ENCODE assay signal across 8 cellular contexts in the genomic region with DNA sequence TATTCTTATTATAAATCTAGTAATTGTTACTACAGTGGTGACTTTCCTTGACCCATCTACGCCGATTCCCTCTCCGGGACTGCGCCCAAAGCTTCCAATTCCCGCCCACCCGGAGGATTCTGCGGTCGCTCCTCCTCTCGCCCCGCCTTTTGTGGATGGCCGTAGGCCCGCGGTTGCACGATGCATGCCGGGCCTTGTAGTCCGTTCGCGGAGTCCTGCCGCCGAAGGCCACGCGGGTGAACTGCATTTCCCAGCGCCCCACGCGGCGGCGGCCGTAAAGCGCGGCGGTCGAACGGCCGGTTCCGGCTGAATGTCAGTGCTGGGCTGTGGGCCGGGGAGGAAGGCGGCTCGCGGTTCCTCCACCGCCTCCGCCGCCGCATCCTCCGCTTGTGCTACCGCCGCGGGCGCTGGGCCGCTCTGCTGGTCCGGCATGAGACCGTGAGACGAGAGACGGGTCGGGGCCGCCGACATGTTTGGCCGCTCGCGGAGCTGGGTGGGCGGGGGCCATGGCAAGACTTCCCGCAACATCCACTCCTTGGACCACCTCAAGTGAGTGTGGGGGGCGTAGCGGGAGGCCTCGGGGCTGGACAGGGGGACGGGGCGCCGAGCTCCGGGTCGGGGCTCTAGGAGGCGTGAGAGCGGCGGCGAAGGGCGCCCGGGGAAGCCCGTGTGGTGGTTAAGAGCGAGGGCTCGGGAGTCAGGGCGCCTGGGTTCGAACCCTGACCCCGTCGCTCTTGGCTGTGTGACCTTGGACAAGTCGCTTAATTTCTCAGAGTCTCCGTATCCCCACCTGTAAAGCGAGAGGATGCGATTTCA. TPM values are rescaled to one million over a fixed set of nuclear protein-coding genes. Genes with fewer than 3 reads are reported as not detected.
DNase-seq lines count a peak whose midpoint lies in the region; ATAC-seq and TF ChIP-seq lines count a peak whose summit lies in the region.

TSS of gene CLEC16A (plus strand) at position 316 of the 816 bp plus-strand sequence. CDS start at position 470, 154 bp downstream.

- peak; percentile 65 for ATAC-seq in HG02763 (IDR thresholded peaks at IDR 0.05; ENCODE audit: unreplicated experiment)
- ATAC-seq in activated naive CD8-positive, alpha-beta T cell treated with anti-CD3 and anti-CD28 coated beads, Interleukin-2, amount 10 ng/mL, durations not matched to agents 7 days and 5 days (ENCODE audit: low read depth) = peak; percentile 68
- peak; percentile 89 for ATAC-seq in Right ventricle myocardium inferior

- POLR2A ChIA-PET in activated naive CD8-positive, alpha-beta T cell treated with anti-CD3 and anti-CD28 coated beads, Interleukin-2, amount 10 ng/mL, durations not matched to agents 7 days and 5 days (lab: Charles Lee) = interaction anchor here (0.7 to 2.0 kb wide), 4 partner anchors 10 to 311 kb away, joined by 3 to 8 read pairs (median 6); partner anchors contain the start of genes NUBP1 and SOCS1

- H3K27ac Mint-ChIP-seq in activated naive CD8-positive, alpha-beta T cell treated with anti-CD3 and anti-CD28 coated beads, Interleukin-2, amount 10 ng/mL, durations not matched to agents 7 days and 5 days = peak within 1 kb of the TSS; percentile 87

- TF ChIP-seq POLR2A in ovary (IDR thresholded peaks at IDR 0.05) = no peak

- H3K36me3 ChIP-seq in ovary = no peaks in the 10 kb centered on the region
- no peaks in the 10 kb centered on the region for H3K36me3 ChIP-seq in thymus (ENCODE audit: control insufficient read depth, insufficient read depth)

- H3K9me3 ChIP-seq in ovary (no peaks in the 10 kb centered on the region), thymus (ENCODE audit: control insufficient read depth) (no peaks in the 10 kb centered on the region)

- H3K36me3 Mint-ChIP-seq in activated naive CD8-positive, alpha-beta T cell treated with anti-CD3 and anti-CD28 coated beads, Interleukin-2, amount 10 ng/mL, durations not matched to agents 7 days and 5 days = peaks cover 3% of the 10 kb centered on the region

- TF ChIP-seq CTCF in GM12875 (IDR thresholded peaks at IDR 0.05; ENCODE audit: borderline replicate concordance, insufficient read depth, low read depth, low read length) (no peak), ovary (IDR thresholded peaks at IDR 0.05) (peak in 2 of 3 donors; percentile 15 to 70)

- no peaks in the 10 kb centered on the region for H3K27me3 Mint-ChIP-seq in activated naive CD8-positive, alpha-beta T cell treated with anti-CD3 and anti-CD28 coated beads, Interleukin-2, amount 10 ng/mL, durations not matched to agents 7 days and 5 days

- H3K9me3 Mint-ChIP-seq in activated naive CD8-positive, alpha-beta T cell treated with anti-CD3 and anti-CD28 coated beads, Interleukin-2, amount 10 ng/mL, durations not matched to agents 7 days and 5 days = no peaks in the 10 kb centered on the region

- 0% methylated on average over 68 to 86 of the region's 86 CpGs for WGBS in ovary, 3 donors
- under 1% methylated on average over 86 of the region's 86 CpGs for WGBS in thymus

- H3K4me3 ChIP-seq in GM12875 (ENCODE audit: low read depth, low read length) (peak within 1 kb of the TSS; percentile 80), ovary (peak within 1 kb of the TSS; percentile 78), thymus (ENCODE audit: low read length) (peak within 1 kb of the TSS; percentile 93)

- TF ChIP-seq EP300 in ovary (IDR thresholded peaks at IDR 0.05) = no peak

- H3K27ac ChIP-seq in ovary = peak within 1 kb of the TSS in 1 of 2 donors; percentile 10
- H3K27ac ChIP-seq in thymus (ENCODE audit: low read depth) = peak within 1 kb of the TSS; percentile 72

- peaks cover 52% of the 10 kb centered on the region for H3K4me1 Mint-ChIP-seq in activated naive CD8-positive, alpha-beta T cell treated with anti-CD3 and anti-CD28 coated beads, Interleukin-2, amount 10 ng/mL, durations not matched to agents 7 days and 5 days

- intact Hi-C loops in Right ventricle myocardium inferior (cut with DNase I) = loop anchor here (5.0 kb wide), 1 partner anchor 202 kb away; the partner anchor contains the start of gene NUBP1
- intact Hi-C loops in ovary (cut with DNase I) = no loop called here

- peak; percentile 53 for DNase-seq in NCI-H1417 treated with DMSO at 0.1 percent for 48 hours (lab: John Stamatoyannopoulos, UW)
- DNase-seq in SW 1271 (lab: John Stamatoyannopoulos, UW) = peak; percentile 70 to 79
- DNase-seq in activated naive CD8-positive, alpha-beta T cell treated with anti-CD3 and anti-CD28 coated beads, Interleukin-2, amount 10 ng/mL, durations not matched to agents 7 days and 5 days = peak; percentile 98
- peak; percentile 100 for DNase-seq in Right ventricle myocardium inferior (ENCODE audit: missing footprints)
- peak; percentile 97 to 99 (median 98) for DNase-seq in ovary

- peak within 1 kb of the TSS; percentile 80 for H3K4me3 Mint-ChIP-seq in activated naive CD8-positive, alpha-beta T cell treated with anti-CD3 and anti-CD28 coated beads, Interleukin-2, amount 10 ng/mL, durations not matched to agents 7 days and 5 days

- peaks cover 14% of the 10 kb centered on the region for H3K4me1 ChIP-seq in ovary (ENCODE audit: insufficient read depth)
- peaks cover 49% of the 10 kb centered on the region for H3K4me1 ChIP-seq in thymus (ENCODE audit: control insufficient read depth, insufficient read depth, low read length)

- H3K27me3 ChIP-seq in ovary (no peaks in the 10 kb centered on the region), thymus (ENCODE audit: control insufficient read depth, insufficient read depth) (no peaks in the 10 kb centered on the region)

RNA-seq across cellular contexts. Expression of gene CLEC16A, which starts in this region (rescaled TPM):
- 10 to 100 TPM; 31.1 to 34.1 TPM for total RNA-seq in activated naive CD8-positive, alpha-beta T cell treated with anti-CD3 and anti-CD28 coated beads, Interleukin-2, amount 10 ng/mL, durations not matched to agents 7 days and 5 days
- 23.0 TPM for total RNA-seq in Right ventricle myocardium inferior
- total RNA-seq in ovary = 10 to 100 TPM; 13.8 to 28.1 (median 18.1) TPM
- 10 to 100 TPM in 1 of 2 donors, 1 to 10 TPM in 1; 6.4 to 13.0 TPM for polyA plus RNA-seq in ovary
- 18.8 TPM for polyA plus RNA-seq in thymus
